Comparison of ENCODE assay signal across 5 cellular contexts in the genomic region with DNA sequence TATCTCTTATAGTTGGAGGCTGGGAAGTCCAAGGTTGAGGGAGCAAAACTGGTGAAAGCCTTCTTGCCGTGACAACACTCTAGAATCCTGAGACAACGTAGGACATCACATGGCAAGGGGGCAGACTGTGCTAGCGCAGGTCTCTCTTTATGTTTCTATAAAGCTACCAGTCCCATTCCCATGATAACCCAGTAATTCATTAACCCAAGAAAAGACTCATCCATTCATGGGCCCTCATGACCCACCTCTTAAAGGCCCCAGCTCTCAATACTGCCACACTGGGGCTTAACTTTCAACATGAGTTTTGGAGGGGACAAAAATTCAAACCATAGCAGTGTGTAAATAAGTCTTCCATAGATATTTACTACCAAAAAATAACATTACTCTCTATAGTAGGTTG.
"Had no signal": no experiment of that assay in that cellular context is flagged by ENCODE, and none has a peak within 500 bp of the region (broad histone marks: within the 10 kb centered on the region; RNA-seq: fewer than 3 reads in every experiment).

No MANE protein-coding gene starts in this region.

- DNase-seq: H9, HCEC 1CT, IMR-90 had no signal

- H3K27ac Mint-ChIP-seq: GM23338 had no signal

- H3K4me3 Mint-ChIP-seq: GM23338, H9 had no signal

- H3K9me3 Mint-ChIP-seq: GM23338, H9 had no signal

- H3K4me1 Mint-ChIP-seq: GM23338 had no signal

- ATAC-seq: GM23338, K562 had no signal
